In the genomic region with DNA sequence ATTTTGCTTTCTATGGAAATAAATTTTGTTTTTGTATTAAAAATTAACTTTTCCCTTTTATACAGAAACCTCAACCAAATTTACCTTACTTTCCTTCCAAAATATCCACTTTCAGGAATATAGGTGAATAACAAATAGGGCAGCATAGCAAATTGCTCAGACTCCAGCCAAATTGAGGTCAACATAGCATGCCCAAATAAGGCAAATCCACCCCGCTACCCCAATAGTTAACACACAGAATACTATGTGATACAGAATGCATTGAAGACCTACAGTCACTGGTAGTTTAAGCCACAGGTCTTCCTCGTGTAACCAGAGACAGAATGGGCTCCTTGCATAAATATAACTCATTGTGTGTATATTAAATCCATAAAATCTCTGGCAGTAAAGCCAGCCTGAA, we compare ENCODE assay signal across 27 cellular contexts.
"Had no signal": no experiment of that assay in that cellular context is flagged by ENCODE, and none has a peak within 500 bp of the region (broad histone marks: within the 10 kb centered on the region; RNA-seq: fewer than 3 reads in every experiment).

No MANE protein-coding gene starts in this region.

- DNase-seq: colonic mucosa; effector memory CD4-positive, alpha-beta T cell; erythroblast; esophagus squamous epithelium; foreskin melanocyte; glutamatergic neuron; heart right ventricle; hippocampal formation; left ventricle myocardium superior; lower lobe of right lung; natural killer cell; pancreas; right lobe of liver; small intestine; stimulated activated CD4-positive, alpha-beta T cell treated with anti-CD3 and anti-CD28 coated beads, Interleukin-15, amount 100 ng/mL, for 24 hours; stimulated activated CD4-positive, alpha-beta T cell treated with anti-CD3 and anti-CD28 coated beads, Interleukin-2, amount 100 ng/mL, for 48 hours; stimulated activated naive B cell treated with anti-CD40 and anti-IgM and Interleukin-4, amounts not matched to agents 10 μg/mL and 1 μg/mL and 100 μg/mL, for 72 hours; upper lobe of left lung had no signal

- H3K9me3 Mint-ChIP-seq: dendritic cell treated with granulocyte-macrophage colony-stimulating factor and Interleukin-4, amounts not matched to agents 40 ng/mL and 50 ng/mL, for 4 days; immature natural killer cell; natural killer cell; stimulated activated naive B cell treated with anti-CD40 and anti-IgM and Interleukin-4, amounts not matched to agents 10 μg/mL and 1 μg/mL and 100 μg/mL, for 72 hours; stimulated activated naive CD8-positive, alpha-beta T cell treated with anti-CD3 and anti-CD28 coated beads, Interleukin-15, Interleukin-2, amounts not matched to agents 100 ng/mL and 50 ng/mL, for 24 hours had no signal

- H3K36me3 ChIP-seq: colonic mucosa, esophagus squamous epithelium, heart right ventricle, lower lobe of right lung, pancreas, right lobe of liver, thoracic aorta, tibial nerve, upper lobe of left lung had no signal

- H3K4me1 ChIP-seq: colonic mucosa, esophagus squamous epithelium, lower lobe of right lung, pancreas, right lobe of liver, tibial nerve had no signal

- ATAC-seq: heart right ventricle, left ventricle myocardium superior, lower lobe of right lung, pancreas, right lobe of liver had no signal

- FAIRE-seq: endothelial cell of umbilical vein, keratinocyte, pancreas, urothelium cell line had no signal

- H3K27ac Mint-ChIP-seq: dendritic cell treated with granulocyte-macrophage colony-stimulating factor and Interleukin-4, amounts not matched to agents 40 ng/mL and 50 ng/mL, for 4 days; progenitor cell of endocrine pancreas had no signal

- H3K4me3 Mint-ChIP-seq: dendritic cell treated with granulocyte-macrophage colony-stimulating factor and Interleukin-4, amounts not matched to agents 40 ng/mL and 50 ng/mL, for 4 days; immature natural killer cell; natural killer cell; stimulated activated naive CD8-positive, alpha-beta T cell treated with anti-CD3 and anti-CD28 coated beads, Interleukin-15, Interleukin-2, amounts not matched to agents 100 ng/mL and 50 ng/mL, for 24 hours had no signal

- H3K9me3 ChIP-seq: colonic mucosa, esophagus squamous epithelium, heart right ventricle, lower lobe of right lung, pancreas, right lobe of liver, thoracic aorta, tibial nerve, upper lobe of left lung had no signal

- H3K27ac ChIP-seq: colonic mucosa, esophagus squamous epithelium, heart right ventricle, lower lobe of right lung, pancreas, right lobe of liver, thoracic aorta, tibial nerve, upper lobe of left lung had no signal

- H3K27me3 ChIP-seq: colonic mucosa, right lobe of liver had no signal

- H3K4me3 ChIP-seq: colonic mucosa, esophagus squamous epithelium, heart right ventricle, lower lobe of right lung, pancreas, right lobe of liver, thoracic aorta, tibial nerve, upper lobe of left lung had no signal
